Comparison of ENCODE assay signal across 8 cellular contexts in genomic region chr7:151057038-151057736, GRCh38. TPM values are rescaled to one million over a fixed set of nuclear protein-coding genes. Genes with fewer than 3 reads are reported as not detected.
A peak's percentile ranks its signal among the peaks of the same experiment; 100 is the strongest.
DNase-seq lines count a peak whose midpoint lies in the region; ATAC-seq, FAIRE-seq and TF ChIP-seq lines count a peak whose summit lies in the region.

No MANE protein-coding gene starts in this region.

- TF ChIP-seq POLR2A in GM12891 (IDR thresholded peaks at IDR 0.05; ENCODE audit: low read depth, low read length) = no peak
- TF ChIP-seq POLR2A in breast epithelium (IDR thresholded peaks at IDR 0.05) = no peak

- FAIRE-seq in GM12891 (lab: Jason Lieb, UNC) = peak; percentile 57

- TF ChIP-seq CTCF in breast epithelium (IDR thresholded peaks at IDR 0.05) = no peak
- TF ChIP-seq CTCF in mucosa of descending colon (IDR thresholded peaks at IDR 0.05) = no peak
- no peak for TF ChIP-seq CTCF in GM13977 (IDR thresholded peaks at IDR 0.05; ENCODE audit: extremely low read depth, insufficient read depth, missing control alignments)

- in situ Hi-C loops in GM13977 (cut with MboI; ENCODE audit: low pct_unique_long_range_greater_than_20kb, low sequenced_read_pairs, unreplicated experiment) = no loop called here

- H3K27me3 ChIP-seq in breast epithelium = no peaks in the 10 kb centered on the region

- H3K36me3 ChIP-seq in breast epithelium = no peaks in the 10 kb centered on the region
- H3K36me3 ChIP-seq in mucosa of descending colon (ENCODE audit: low read depth) = no peaks in the 10 kb centered on the region

- H3K9me3 ChIP-seq in breast epithelium (no peaks in the 10 kb centered on the region), mucosa of descending colon (no peaks in the 10 kb centered on the region)

- intact Hi-C loops in breast epithelium (cut with DNase I; ENCODE audit: low total_unique reads) = no loop called here
- intact Hi-C loops in mucosa of descending colon (cut with DNase I, micrococcal nuclease) = no loop called here

- ATAC-seq in GM21786 (IDR thresholded peaks at IDR 0.05; ENCODE audit: unreplicated experiment) = peak; percentile 9
- ATAC-seq in mucosa of descending colon = no peak

- DNase-seq in GM12891 (ENCODE audit: insufficient read length, low spot score) = peak; percentile 67
- no peak for DNase-seq in Jurkat, Clone E6-1 (ENCODE audit: low read depth, low spot score)
- no peak for DNase-seq in breast epithelium (ENCODE audit: low spot score in 2 of 2)
- no peak for DNase-seq in mucosa of descending colon
- no peak for DNase-seq in stimulated activated naive CD4-positive, alpha-beta T cell treated with Interleukin-2 at 50 U/mL for 16 hours (lab: John Stamatoyannopoulos, UW)
- no peak for DNase-seq in activated CD4-positive, alpha-beta T cell treated with anti-CD3 and anti-CD28 coated beads for 48 hours
- DNase-seq in GM13977 (ENCODE audit: low spot score) = no peak

- no peak overlapping the region for H3K27ac ChIP-seq in breast epithelium

- H3K4me1 ChIP-seq in breast epithelium (peaks cover 14 to 24% of the 10 kb centered on the region in 2 donors), mucosa of descending colon (ENCODE audit: low read depth) (peaks cover 36% of the 10 kb centered on the region)

- H3K4me3 ChIP-seq in Jurkat, Clone E6-1 (ENCODE audit: low read length) = peak overlapping the region; percentile 91
- H3K4me3 ChIP-seq in breast epithelium (peak overlapping the region; percentile 81 to 98 (median 86)), mucosa of descending colon (peak overlapping the region; percentile 36)

TF ChIP-seq in GM12891, 5 proteins besides CTCF, POLR2A, EP300 and RAD21:
- no peak for TF ChIP-seq POU2F2 (IDR thresholded peaks at IDR 0.05; ENCODE audit: low read depth, low read length)
- TF ChIP-seq PAX5 (IDR thresholded peaks at IDR 0.05; ENCODE audit: insufficient read depth, low read length, severe bottlenecking) = no peak
- TF ChIP-seq TAF1 (IDR thresholded peaks at IDR 0.05; ENCODE audit: low read depth, low read length) = no peak
- TF ChIP-seq POLR2AphosphoS5 (IDR thresholded peaks at IDR 0.05; ENCODE audit: low read depth, low read length) = no peak

RNA-seq across cellular contexts. Expression of gene CDK5, which starts 0.5 kb away (rescaled TPM):
- polyA plus RNA-seq in GM12891 (2012; ENCODE audit: low read depth, missing spikeins) = 14.4 TPM
- 78.3 TPM for polyA plus RNA-seq in Jurkat, Clone E6-1 (2012; ENCODE audit: insufficient read depth, insufficient read length)
- total RNA-seq in breast epithelium = 1 to 10 TPM; 5.2 to 8.8 (median 8.6) TPM
- 10 to 100 TPM in 2 of 3 donors, 1 to 10 TPM in 1; 8.3 to 12.4 (median 11.7) TPM for total RNA-seq in mucosa of descending colon

RNA-seq across cellular contexts. Expression of gene SLC4A2, which starts 2.2 kb away (rescaled TPM):
- 34.9 TPM for polyA plus RNA-seq in GM12891 (2012; ENCODE audit: low read depth, missing spikeins)
- polyA plus RNA-seq in Jurkat, Clone E6-1 (2012; ENCODE audit: insufficient read depth, insufficient read length) = 71.3 TPM
- total RNA-seq in breast epithelium (100 to 1,000 TPM in 1 of 3 donors, 10 to 100 TPM in 2; 83.2 to 101 (median 92.8) TPM), mucosa of descending colon (100 to 1,000 TPM in 1 of 3 donors, 10 to 100 TPM in 2; 82.2 to 168 (median 89.5) TPM)

RNA-seq across cellular contexts. Expression of gene ASIC3, which starts 8.9 kb away (rescaled TPM):
- polyA plus RNA-seq in GM12891 (2012; ENCODE audit: low read depth, missing spikeins) = 2.7 TPM
- 7.9 TPM for polyA plus RNA-seq in Jurkat, Clone E6-1 (2012; ENCODE audit: insufficient read depth, insufficient read length)
- total RNA-seq in breast epithelium = 1 to 10 TPM; 1.3 to 3.3 (median 2.3) TPM
- total RNA-seq in mucosa of descending colon = 1 to 10 TPM; 1.2 to 6.5 (median 3.4) TPM

RNA-seq across cellular contexts. Expression of gene FASTK, which starts 23.4 kb away (rescaled TPM):
- polyA plus RNA-seq in GM12891 (2012; ENCODE audit: low read depth, missing spikeins) = 58.3 TPM
- 34.5 TPM for polyA plus RNA-seq in Jurkat, Clone E6-1 (2012; ENCODE audit: insufficient read depth, insufficient read length)
- total RNA-seq in breast epithelium (10 to 100 TPM; 45.6 to 63.5 (median 60.0) TPM), mucosa of descending colon (100 to 1,000 TPM in 1 of 3 donors, 10 to 100 TPM in 2; 78.6 to 122 (median 98.5) TPM)

RNA-seq across cellular contexts. Expression of gene TMUB1, which starts 26.1 kb away (rescaled TPM):
- 39.5 TPM for polyA plus RNA-seq in GM12891 (2012; ENCODE audit: low read depth, missing spikeins)
- 24.7 TPM for polyA plus RNA-seq in Jurkat, Clone E6-1 (2012; ENCODE audit: insufficient read depth, insufficient read length)
- 10 to 100 TPM; 32.1 to 36.1 (median 35.0) TPM for total RNA-seq in breast epithelium
- total RNA-seq in mucosa of descending colon = 10 to 100 TPM; 54.2 to 63.7 (median 60.8) TPM

Comparison
In these comparisons a context has a peak if more than half of its experiments do, and no peak if none do; other contexts are left out.
1. H3K4me3 ChIP-seq: peak in every context shown above with its lines; median percentile 91 in Jurkat, Clone E6-1; 86 in breast epithelium; 36 in mucosa of descending colon.